In genomic region chr5:107373511-107374263, GRCh38 we compare ENCODE assay signal across 15 cellular contexts.
A peak's percentile ranks its signal among the peaks of the same experiment; 100 is the strongest.
DNase-seq lines count a peak whose midpoint lies in the region; ATAC-seq and TF ChIP-seq lines count a peak whose summit lies in the region.
"Had no signal": no experiment of that assay in that cellular context is flagged by ENCODE, and none has a peak within 500 bp of the region (broad histone marks: within the 10 kb centered on the region; RNA-seq: fewer than 3 reads in every experiment).

No MANE protein-coding gene starts in this region.

- no peak overlapping the region for H3K4me3 Mint-ChIP-seq in immature natural killer cell
- H3K4me3 Mint-ChIP-seq: activated B cell treated with CpG ODN at 0.5 μM for 24 hours had no signal

- H3K4me1 ChIP-seq in thoracic aorta (ENCODE audit: control insufficient read depth in 1 of 2, low read depth in 2 of 2) = peaks cover 0 to 33% of the 10 kb centered on the region in 2 donors

- no peaks in the 10 kb centered on the region for H3K27me3 ChIP-seq in thoracic aorta (replicated peaks; ENCODE audit: insufficient read depth)

- no peaks in the 10 kb centered on the region for H3K36me3 ChIP-seq in thoracic aorta

- H3K27ac ChIP-seq in thoracic aorta = peak overlapping the region in 1 of 2 donors; percentile 25
- H3K27ac ChIP-seq: parathyroid adenoma had no signal

- H3K36me3 Mint-ChIP-seq in immature natural killer cell = peaks cover 0 to 13% (median 0%) of the 10 kb centered on the region in 3 donors

- H3K9me3 ChIP-seq in thoracic aorta = no peaks in the 10 kb centered on the region
- H3K9me3 ChIP-seq: A549 had no signal

- DNase-seq in SIG-M5 treated with dmso at 0.1 percent for 504 hours (lab: John Stamatoyannopoulos, UW; ENCODE audit: unreplicated experiment) = peak; percentile 14
- no peak for DNase-seq in SIG-M5 (lab: John Stamatoyannopoulos, UW)
- no peak for DNase-seq in thoracic aorta (ENCODE audit: low spot score)
- no peak for DNase-seq in immature natural killer cell
- no peak for DNase-seq in NCI-H526 (lab: John Stamatoyannopoulos, UW)
- no peak for DNase-seq in NCI-H1694 (lab: John Stamatoyannopoulos, UW)
- DNase-seq: activated B cell treated with CpG ODN at 0.5 μM for 24 hours; DND-41; NCI-H2081; stimulated activated CD4-positive, alpha-beta T cell treated with anti-CD3 and anti-CD28 coated beads, Interleukin-4, amount 100 ng/mL, for 4 hours had no signal

- no peaks in the 10 kb centered on the region for H3K9me3 Mint-ChIP-seq in immature natural killer cell
- H3K9me3 Mint-ChIP-seq: activated B cell treated with CpG ODN at 0.5 μM for 24 hours had no signal

- TF ChIP-seq CTCF in thoracic aorta (IDR thresholded peaks at IDR 0.05) = no peak

- H3K4me1 Mint-ChIP-seq in immature natural killer cell = peaks cover 7 to 15% of the 10 kb centered on the region in 2 donors

- peak; percentile 81 for ATAC-seq in HG02763 (IDR thresholded peaks at IDR 0.05; ENCODE audit: unreplicated experiment)
- peak; percentile 64 for ATAC-seq in HG03565 (IDR thresholded peaks at IDR 0.05; ENCODE audit: unreplicated experiment)
- ATAC-seq in thoracic aorta (ENCODE audit: insufficient number of reproducible peaks, low FRiP score, low read depth) = no peak
- ATAC-seq: A549, Right ventricle myocardium inferior had no signal

- no peak overlapping the region for H3K27ac Mint-ChIP-seq in immature natural killer cell
- H3K27ac Mint-ChIP-seq: activated B cell treated with CpG ODN at 0.5 μM for 24 hours had no signal

- H3K4me3 ChIP-seq in thoracic aorta = peak overlapping the region; percentile 51
- H3K4me3 ChIP-seq: A549 had no signal

- peaks cover 0 to 4% (median 3%) of the 10 kb centered on the region in 3 donors for H3K27me3 Mint-ChIP-seq in immature natural killer cell (ENCODE audit: low read depth in 3 of 3)
- H3K27me3 Mint-ChIP-seq: activated B cell treated with CpG ODN at 0.5 μM for 24 hours had no signal
